23 cellular contexts compared by ENCODE assay signal in genomic region chr4:134666640-134667039, GRCh38.
"Had no signal": no experiment of that assay in that cellular context is flagged by ENCODE, and none has a peak within 500 bp of the region (broad histone marks: within the 10 kb centered on the region; RNA-seq: fewer than 3 reads in every experiment).

No MANE protein-coding gene starts in this region.

- H3K27me3 Mint-ChIP-seq: dendritic cell treated with granulocyte-macrophage colony-stimulating factor and Interleukin-4, amounts not matched to agents 40 ng/mL and 50 ng/mL, for 4 days; effector memory CD8-positive, alpha-beta T cell had no signal

- H3K4me3 Mint-ChIP-seq: dendritic cell treated with granulocyte-macrophage colony-stimulating factor and Interleukin-4, amounts not matched to agents 40 ng/mL and 50 ng/mL, for 4 days; effector memory CD8-positive, alpha-beta T cell; endodermal cell; mesothelial cell of epicardium had no signal

- H3K9me3 Mint-ChIP-seq: dendritic cell treated with granulocyte-macrophage colony-stimulating factor and Interleukin-4, amounts not matched to agents 40 ng/mL and 50 ng/mL, for 4 days; effector memory CD8-positive, alpha-beta T cell had no signal

- H3K27me3 ChIP-seq: colonic mucosa, esophagus squamous epithelium, gastrocnemius medialis, heart right ventricle, left lung had no signal

- DNase-seq: colonic mucosa; cortex of kidney; effector CD8-positive, alpha-beta T cell; effector memory CD8-positive, alpha-beta T cell; erythroblast; esophagus squamous epithelium; foreskin fibroblast; foreskin melanocyte; gastrocnemius medialis; glutamatergic neuron; head of caudate nucleus; heart right ventricle; hippocampal formation; left cardiac atrium; left ventricle myocardium superior; lower lobe of right lung; mesenchymal stem cell; mucosa of descending colon had no signal

- H3K27ac Mint-ChIP-seq: dendritic cell treated with granulocyte-macrophage colony-stimulating factor and Interleukin-4, amounts not matched to agents 40 ng/mL and 50 ng/mL, for 4 days; effector memory CD8-positive, alpha-beta T cell; endodermal cell; mesothelial cell of epicardium had no signal

- H3K36me3 ChIP-seq: colonic mucosa, esophagus squamous epithelium, gastrocnemius medialis, heart right ventricle, left lung, lower lobe of right lung had no signal

- H3K4me3 ChIP-seq: colonic mucosa, esophagus squamous epithelium, gastrocnemius medialis, heart right ventricle, left lung, lower lobe of right lung, mucosa of descending colon had no signal

- H3K27ac ChIP-seq: colonic mucosa, epithelial cell of prostate, esophagus squamous epithelium, gastrocnemius medialis, heart right ventricle, left lung, lower lobe of right lung had no signal

- H3K4me1 Mint-ChIP-seq: endodermal cell, mesothelial cell of epicardium had no signal

- H3K4me1 ChIP-seq: colonic mucosa, esophagus squamous epithelium, gastrocnemius medialis, heart right ventricle, left lung, lower lobe of right lung had no signal

- H3K9me3 ChIP-seq: colonic mucosa, esophagus squamous epithelium, gastrocnemius medialis, left lung, lower lobe of right lung, mucosa of descending colon had no signal
